14 cellular contexts compared by ENCODE assay signal in genomic region chr9:72210522-72210921, GRCh38.
"Had no signal": no experiment of that assay in that cellular context is flagged by ENCODE, and none has a peak within 500 bp of the region (broad histone marks: within the 10 kb centered on the region; RNA-seq: fewer than 3 reads in every experiment).

No MANE protein-coding gene starts in this region.

- DNase-seq: activated B cell treated with CpG ODN at 0.5 μM for 24 hours; activated CD4-positive, alpha-beta T cell treated with anti-CD3 and anti-CD28 coated beads, Interleukin-2, amount 10 ng/mL, durations not matched to agents 24 days and 14 days; activated CD8-positive, alpha-beta memory T cell treated with anti-CD3 and anti-CD28 coated beads for 24 hours; activated naive CD4-positive, alpha-beta T cell treated with anti-CD3 and anti-CD28 coated beads, Interleukin-2, amount 50 U/mL, for 16 hours; activated T-cell treated with anti-CD3 and anti-CD28 coated beads for 4 hours; adrenal gland; cortex of kidney; effector CD8-positive, alpha-beta T cell; lower lobe of right lung; naive thymus-derived CD4-positive, alpha-beta T cell; stomach had no signal

- ATAC-seq: lower lobe of right lung; naive thymus-derived CD4-positive, alpha-beta T cell had no signal

- H3K27ac ChIP-seq: adrenal gland, lower lobe of right lung, parathyroid adenoma, right atrium auricular region, skin epidermis, stomach had no signal

- H3K36me3 ChIP-seq: adrenal gland, lower lobe of right lung, right atrium auricular region, stomach had no signal

- H3K4me3 ChIP-seq: adrenal gland, lower lobe of right lung, right atrium auricular region, skin epidermis, stomach had no signal

- H2AFZ ChIP-seq: parathyroid adenoma had no signal

- H3K27me3 ChIP-seq: right atrium auricular region had no signal

- H3K9me3 ChIP-seq: adrenal gland, lower lobe of right lung, right atrium auricular region, stomach had no signal

- H3K4me1 ChIP-seq: adrenal gland, lower lobe of right lung, parathyroid adenoma, right atrium auricular region, stomach had no signal

- H3K9ac ChIP-seq: parathyroid adenoma had no signal

- H3K79me2 ChIP-seq: parathyroid adenoma had no signal
